In the genomic region with DNA sequence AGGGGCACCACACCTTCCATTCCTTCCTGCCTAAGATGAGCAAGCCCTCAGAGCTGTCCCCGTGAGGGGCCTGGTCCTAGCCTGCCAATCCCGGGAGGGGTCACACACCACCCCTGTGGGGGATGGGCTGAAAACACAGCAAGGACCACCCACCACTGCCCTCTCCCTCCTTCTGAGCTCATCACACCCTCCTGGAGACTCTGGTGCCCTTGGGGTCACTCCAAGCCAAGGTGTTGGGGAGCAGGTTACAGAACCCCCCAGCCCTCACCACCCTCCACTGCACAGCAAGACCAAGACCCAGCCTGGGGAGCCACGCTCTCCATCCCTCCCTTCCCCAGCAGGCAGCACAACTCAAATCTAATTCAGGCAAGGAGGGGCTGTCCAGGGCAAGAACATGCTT, we compare ENCODE assay signal across 1 cellular context.
TF ChIP-seq lines count a peak whose summit lies in the region.

No MANE protein-coding gene starts in this region.

TF ChIP-seq in HEK293, 187 proteins besides CTCF, POLR2A, EP300 and RAD21 (continued from another document):
- 0 out of 2 replicates have a peak, but pooled peaks have one; percentile 22 for TF ChIP-seq KLF1 (tag by site-specific recombination; IDR thresholded peaks at IDR 0.05)
